Comparison of ENCODE assay signal across 14 cellular contexts in the genomic region with DNA sequence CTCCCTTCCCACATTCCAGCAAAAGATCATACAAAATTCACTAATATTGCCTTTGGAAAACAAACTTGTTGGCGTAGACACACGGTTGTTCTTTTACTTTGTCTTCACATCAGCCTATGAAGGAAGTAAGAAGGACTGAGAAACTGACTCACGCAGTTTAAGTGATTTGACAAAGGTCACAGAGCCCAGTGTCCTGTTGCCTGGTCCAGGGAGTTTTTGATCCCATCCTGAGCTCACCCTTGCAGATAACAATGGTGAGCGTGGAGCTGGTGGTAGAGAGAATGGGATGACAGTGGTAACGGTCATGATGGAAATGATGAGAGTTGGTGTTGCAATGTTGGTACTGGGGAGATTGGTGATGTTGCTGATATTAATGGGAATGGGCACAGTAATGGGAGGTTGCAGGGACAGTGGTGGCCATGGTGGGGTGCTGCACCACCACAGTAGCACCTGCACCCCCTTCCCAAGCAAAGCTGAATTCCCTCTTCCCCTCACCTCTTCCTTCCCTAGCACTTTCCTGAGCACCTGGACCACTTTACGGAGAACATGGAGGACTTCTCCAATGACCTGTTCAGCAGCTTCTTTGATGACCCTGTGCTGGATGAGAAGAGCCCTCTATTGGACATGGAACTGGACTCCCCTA. TPM values are rescaled to one million over a fixed set of nuclear protein-coding genes. Genes with fewer than 3 reads are reported as not detected.
A peak's percentile ranks its signal among the peaks of the same experiment; 100 is the strongest.
DNase-seq lines count a peak whose midpoint lies in the region; ATAC-seq and TF ChIP-seq lines count a peak whose summit lies in the region.
"Had no signal": no experiment of that assay in that cellular context is flagged by ENCODE, and none has a peak within 500 bp of the region (broad histone marks: within the 10 kb centered on the region; RNA-seq: fewer than 3 reads in every experiment).

No MANE protein-coding gene starts in this region.

- no peaks in the 10 kb centered on the region for H3K27me3 ChIP-seq in adrenal gland
- no peaks in the 10 kb centered on the region for H3K27me3 ChIP-seq in muscle layer of duodenum (ENCODE audit: low read depth, low read length)
- H3K27me3 ChIP-seq: gastrocnemius medialis had no signal

- H3K4me3 ChIP-seq in AG10803 (ENCODE audit: low read length) (peak overlapping the region; percentile 26; the same call in 1 of the 2 replicates), HEK293 (ENCODE audit: low read depth, low read length) (no peak overlapping the region), adrenal gland (no peak overlapping the region), muscle layer of duodenum (ENCODE audit: low read depth in 1 of 2, low read length in 2 of 2) (no peak overlapping the region)
- H3K4me3 ChIP-seq: gastrocnemius medialis had no signal

- intact Hi-C loops in adrenal gland (cut with DNase I): no loop called here

- no peaks in the 10 kb centered on the region for H3K36me3 ChIP-seq in HEK293 (ENCODE audit: control insufficient read depth in 2 of 2, insufficient read depth in 1 of 2, low read length in 2 of 2)
- no peaks in the 10 kb centered on the region for H3K36me3 ChIP-seq in adrenal gland (replicated peaks in 1 of 2)
- no peaks in the 10 kb centered on the region for H3K36me3 ChIP-seq in muscle layer of duodenum (ENCODE audit: control insufficient read depth in 1 of 2, insufficient read depth in 2 of 2, low read length in 2 of 2)
- H3K36me3 ChIP-seq: gastrocnemius medialis had no signal

- POLR2A ChIA-PET in HEK293 (lab: Yijun Ruan, JAX): interaction anchor here (1.1 kb wide), 1 partner anchor 56 kb away, joined by 4 read pairs; no protein-coding TSS in a partner anchor

- DNase-seq in AG10803 (ENCODE audit: low read depth) (no peak), adrenal gland (no peak), amniotic stem cell (lab: John Stamatoyannopoulos, UW) (no peak)
- DNase-seq: activated CD4-positive, CD25-positive, alpha-beta regulatory T cell; activated naive CD4-positive, alpha-beta T cell treated with anti-CD3 and anti-CD28 coated beads, Interleukin-2, amount 50 U/mL, for 16 hours; DMS53; gastrocnemius medialis; NCI-H1105; NCI-H2227 treated with DMSO at 0.1 percent for 48 hours had no signal

- CTCF ChIA-PET in HEK293 (lab: Yijun Ruan, JAX): interaction anchor here (0.6 to 1.9 kb wide), 16 partner anchors 9 to 437 kb away, joined by 3 to 17 read pairs (median 4); no protein-coding TSS in a partner anchor

- TF ChIP-seq POLR2A in adrenal gland (IDR thresholded peaks at IDR 0.05): no peak

- H3K9me3 ChIP-seq in HEK293 (ENCODE audit: control insufficient read depth, insufficient read depth, low read depth, low read length) (no peaks in the 10 kb centered on the region), adrenal gland (replicated peaks in 1 of 3) (no peaks in the 10 kb centered on the region), muscle layer of duodenum (ENCODE audit: control insufficient read depth in 1 of 2, low read length in 2 of 2) (no peaks in the 10 kb centered on the region)
- H3K9me3 ChIP-seq: gastrocnemius medialis had no signal

- H3K4me1 ChIP-seq in HEK293 (ENCODE audit: control insufficient read depth, insufficient read depth, low read length) (no peaks in the 10 kb centered on the region), adrenal gland (replicated peaks in 1 of 2) (peaks cover 40% of the 10 kb centered on the region in 2 donors), muscle layer of duodenum (ENCODE audit: control insufficient read depth in 1 of 2, insufficient read depth in 2 of 2, low read length in 2 of 2) (peaks cover 0 to 21% of the 10 kb centered on the region in 2 donors)

- no peak for ATAC-seq in HG03354 (IDR thresholded peaks at IDR 0.05; ENCODE audit: poor library complexity, severe bottlenecking, unreplicated experiment)
- no peak for ATAC-seq in GM21576 (IDR thresholded peaks at IDR 0.05; ENCODE audit: unreplicated experiment)
- ATAC-seq in GM21381 (IDR thresholded peaks at IDR 0.05; ENCODE audit: unreplicated experiment): no peak
- ATAC-seq: gastrocnemius medialis had no signal

- 45 to 64% (median 60%) methylated on average over 5 to 6 of the region's 6 CpGs for WGBS in adrenal gland, 4 donors

- H3K27ac ChIP-seq in HEK293 (ENCODE audit: extremely low read depth, low read depth, low read length) (no peak overlapping the region), adrenal gland (peak overlapping the region in 4 of 5 donors; percentile 22 to 84 (median 56)), muscle layer of duodenum (ENCODE audit: low read length) (peak overlapping the region; percentile 23)
- H3K27ac ChIP-seq: gastrocnemius medialis had no signal

- TF ChIP-seq CTCF in AG10803 (conservative IDR thresholded peaks at IDR 0.05; ENCODE audit: low read length) (no peak), HEK293 (tag by site-specific recombination; IDR thresholded peaks at IDR 0.05) (no peak), adrenal gland (IDR thresholded peaks at IDR 0.05) (no peak)

TF ChIP-seq in HEK293, 187 proteins besides CTCF, POLR2A, EP300 and RAD21:
- TF ChIP-seq ZSCAN16 (tag by site-specific recombination; IDR thresholded peaks at IDR 0.05) (no peak), ZNF223 (tag by site-specific recombination; IDR thresholded peaks at IDR 0.05) (0 out of 2 replicates have a peak, but pooled peaks have one; percentile 45)

RNA-seq across cellular contexts. Expression of a gene that starts 22.1 kb away (rescaled TPM):
- total RNA-seq in adrenal gland: 10 to 100 TPM in 7 of 8 donors, 1 to 10 TPM in 1; 9.5 to 31.7 (median 18.7) TPM
- polyA plus RNA-seq in adrenal gland: 10 to 100 TPM; 28.5 to 31.5 (median 29.0) TPM

RNA-seq across cellular contexts. Expression of a gene that starts 47.7 kb away (rescaled TPM):
- 10 to 100 TPM; 32.6 to 63.4 (median 44.0) TPM for total RNA-seq in adrenal gland
- 100 to 1,000 TPM in 1 of 3 donors, 10 to 100 TPM in 2; 12.4 to 160 (median 57.0) TPM for polyA plus RNA-seq in adrenal gland
